In genomic region chr10:62870866-62871265, GRCh38 we compare ENCODE assay signal across 10 cellular contexts. TPM values are rescaled to one million over a fixed set of nuclear protein-coding genes. Genes with fewer than 3 reads are reported as not detected.
DNase-seq lines count a peak whose midpoint lies in the region; ATAC-seq, FAIRE-seq and TF ChIP-seq lines count a peak whose summit lies in the region.
"Had no signal": no experiment of that assay in that cellular context is flagged by ENCODE, and none has a peak within 500 bp of the region (broad histone marks: within the 10 kb centered on the region; RNA-seq: fewer than 3 reads in every experiment).

No MANE protein-coding gene starts in this region.

- H3K4me1 ChIP-seq in PC-9 (replicated peaks; ENCODE audit: insufficient read depth) (0 out of 2 replicates have a peak, but pooled peaks cover 7% of the 10 kb centered on the region), esophagus squamous epithelium (no peaks in the 10 kb centered on the region)

- H4K20me1 ChIP-seq in PC-9 (ENCODE audit: insufficient read depth) = no peaks in the 10 kb centered on the region

- H3K9me3 ChIP-seq in PC-9 (ENCODE audit: insufficient read depth, low read depth) (no peaks in the 10 kb centered on the region), esophagus squamous epithelium (no peaks in the 10 kb centered on the region)

- BruUV-seq in PC-9 (replicated peaks; lab: Mats Ljungman, UMichigan) = no TSS peak

- no peak overlapping the region for H2AFZ ChIP-seq in PC-9

- H3K9me2 ChIP-seq in PC-9 (ENCODE audit: insufficient read depth) = no peaks in the 10 kb centered on the region; the same call in none of the 2 replicates

- FAIRE-seq in GM18507 (lab: Jason Lieb, UNC) = peak; percentile 73

- TF ChIP-seq CTCF in PC-9 (conservative IDR thresholded peaks at IDR 0.05) (no peak), esophagus squamous epithelium (IDR thresholded peaks at IDR 0.05) (no peak)

- no peaks in the 10 kb centered on the region for H3F3A ChIP-seq in PC-9 (ENCODE audit: insufficient read depth, low read depth)

- no peak overlapping the region for H3K4me2 ChIP-seq in PC-9

- H3K36me3 ChIP-seq in PC-9 (ENCODE audit: low read depth) (no peaks in the 10 kb centered on the region), esophagus squamous epithelium (no peaks in the 10 kb centered on the region)

- CTCF ChIA-PET in PC-9 (lab: Charles Lee) = no interaction called here

- DNase-seq in GM18507 (ENCODE audit: extremely low spot score, insufficient read length, low read depth) = peak; percentile 17
- no peak for DNase-seq in PC-9
- no peak for DNase-seq in NCI-H2081 (lab: John Stamatoyannopoulos, UW)
- DNase-seq in substantia nigra (lab: John Stamatoyannopoulos, UW) = no peak
- no peak for DNase-seq in esophagus squamous epithelium (lab: John Stamatoyannopoulos, UW)
- DNase-seq: naive B cell had no signal

- POLR2A ChIA-PET in PC-9 (lab: Charles Lee; ENCODE audit: unreplicated experiment) = no interaction called here

- 73 to 77% methylated on average over 7 of the region's 7 CpGs for WGBS in esophagus squamous epithelium, 2 donors

- no peaks in the 10 kb centered on the region for H3K79me2 ChIP-seq in PC-9 (ENCODE audit: low read depth)

- H3K27ac ChIP-seq in PC-9 (no peak overlapping the region), substantia nigra (ENCODE audit: low read depth, low read length, poor library complexity, severe bottlenecking) (no peak overlapping the region), esophagus squamous epithelium (no peak overlapping the region)

- intact Hi-C loops in PC-9 (cut with micrococcal nuclease; ENCODE audit: unreplicated experiment) = no loop called here
- intact Hi-C loops in esophagus squamous epithelium (cut with DNase I) = no loop called here

- ATAC-seq in GM19035 (IDR thresholded peaks at IDR 0.05; ENCODE audit: unreplicated experiment) = peak; percentile 98
- ATAC-seq in HG02610 (IDR thresholded peaks at IDR 0.05; ENCODE audit: unreplicated experiment) = peak; percentile 69
- peak; percentile 88 for ATAC-seq in HG03520 (IDR thresholded peaks at IDR 0.05; ENCODE audit: unreplicated experiment)
- ATAC-seq: WTC11 had no signal

- H3K27me3 ChIP-seq in PC-9 (ENCODE audit: insufficient read depth, low read depth) (no peaks in the 10 kb centered on the region), esophagus squamous epithelium (no peaks in the 10 kb centered on the region)

- H3K4me3 ChIP-seq in PC-9 (no peak overlapping the region), esophagus squamous epithelium (no peak overlapping the region)

- TF ChIP-seq POLR2A in esophagus squamous epithelium (IDR thresholded peaks at IDR 0.05) = no peak

RNA-seq across cellular contexts. Expression of gene EGR2, which starts 54.7 kb away (rescaled TPM):
- total RNA-seq in PC-9 (2021) = 0.24 and 0.53 TPM in 2 replicates
- under 1 TPM; under 0.01 to 0.62 (median 0.48) TPM for total RNA-seq in esophagus squamous epithelium
